In the genomic region with DNA sequence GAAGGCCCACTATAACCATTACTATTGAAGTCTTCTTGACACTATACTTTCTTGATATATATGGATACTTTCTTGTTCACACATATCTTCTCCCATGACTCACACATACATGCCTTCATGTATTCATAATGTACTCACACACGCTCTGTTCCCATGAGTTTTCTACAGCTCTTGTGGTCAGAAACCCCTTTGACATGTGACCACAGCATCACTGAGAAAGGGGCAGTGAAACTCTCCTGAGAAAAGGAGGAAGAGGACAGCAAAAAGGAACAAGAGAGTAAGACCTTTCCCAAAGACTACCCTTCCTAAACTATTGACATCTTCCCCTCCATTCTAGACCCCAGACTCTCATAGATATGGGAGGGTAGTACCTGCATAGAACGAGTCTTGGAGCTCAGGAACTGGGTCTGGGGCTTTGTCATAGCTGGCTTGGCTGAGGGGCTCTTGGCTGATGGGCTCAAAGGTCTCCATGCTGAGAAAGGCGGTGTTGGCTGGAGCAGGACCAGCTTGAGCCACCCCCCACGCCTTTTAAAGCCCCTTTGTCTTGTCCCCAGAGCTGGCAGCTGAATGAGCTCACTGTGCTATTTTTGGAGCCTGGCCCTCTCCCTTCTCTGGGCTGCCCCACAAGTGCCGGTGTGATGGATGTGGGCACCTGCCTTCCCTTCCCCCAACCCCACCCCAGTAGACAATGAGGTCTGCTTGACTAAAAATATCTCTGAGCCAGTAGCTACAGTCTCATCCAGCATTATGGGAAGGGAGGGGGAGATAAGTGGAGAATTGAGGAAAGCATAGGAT, we compare ENCODE assay signal across 1 cellular context.
TF ChIP-seq lines count a peak whose summit lies in the region.

No MANE protein-coding gene starts in this region.

TF ChIP-seq in GM12878, 131 proteins besides CTCF, POLR2A, EP300 and RAD21 (continued from another document):
- TF ChIP-seq, protein P1, sequence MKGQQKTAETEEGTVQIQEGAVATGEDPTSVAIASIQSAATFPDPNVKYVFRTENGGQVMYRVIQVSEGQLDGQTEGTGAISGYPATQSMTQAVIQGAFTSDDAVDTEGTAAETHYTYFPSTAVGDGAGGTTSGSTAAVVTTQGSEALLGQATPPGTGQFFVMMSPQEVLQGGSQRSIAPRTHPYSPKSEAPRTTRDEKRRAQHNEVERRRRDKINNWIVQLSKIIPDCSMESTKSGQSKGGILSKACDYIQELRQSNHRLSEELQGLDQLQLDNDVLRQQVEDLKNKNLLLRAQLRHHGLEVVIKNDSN (IDR thresholded peaks at IDR 0.05; ENCODE audit: borderline replicate concordance, extremely low read length, insufficient read depth, low read depth, low read length), result peak; percentile 11
- peak; percentile 45; the same call in 1 of the 2 replicates for TF ChIP-seq MTA2 (IDR thresholded peaks at IDR 0.05; ENCODE audit: low read depth)
TF ChIP-seq in GM12878: peak in this region for 33.
